Comparison of ENCODE assay signal across 1 cellular context in genomic region chr1:93350875-93351274, GRCh38.
A peak's percentile ranks its signal among the peaks of the same experiment; 100 is the strongest.
TF ChIP-seq lines count a peak whose summit lies in the region.

No MANE protein-coding gene starts in this region.

TF ChIP-seq in K562, 482 proteins besides CTCF, POLR2A, EP300 and RAD21:
- TF ChIP-seq ZNF407 (IDR thresholded peaks at IDR 0.05; ENCODE audit: low read depth) (no peak), ZFP36 (IDR thresholded peaks at IDR 0.05; ENCODE audit: low read depth, low read length, partially characterized antibody) (no peak), STAT5A (IDR thresholded peaks at IDR 0.05; ENCODE audit: borderline replicate concordance, low read length) (no peak), ZHX1 (conservative IDR thresholded peaks at IDR 0.05; ENCODE audit: low read length) (peak; percentile 90; the same call in 1 of the 2 replicates), MAFG (tag; conservative IDR thresholded peaks at IDR 0.05) (no peak), PHTF2 (CRISPR knock-in tag; IDR thresholded peaks at IDR 0.05) (no peak), RBFOX2 (IDR thresholded peaks at IDR 0.05; ENCODE audit: low read depth, low read length) (0 out of 2 replicates have a peak, but pooled peaks have one; percentile 6), SOX6 (IDR thresholded peaks at IDR 0.05) (no peak), ZBTB34 (CRISPR knock-in tag; IDR thresholded peaks at IDR 0.05) (no peak), ZNF655 (CRISPR knock-in tag; IDR thresholded peaks at IDR 0.05) (no peak), ATF2 (CRISPR knock-in tag; IDR thresholded peaks at IDR 0.05) (no peak), E2F5 (CRISPR knock-in tag; IDR thresholded peaks at IDR 0.05) (no peak), ZZZ3 (IDR thresholded peaks at IDR 0.05) (no peak)
